ENCODE assay signal across 8 cellular contexts in the genomic region with DNA sequence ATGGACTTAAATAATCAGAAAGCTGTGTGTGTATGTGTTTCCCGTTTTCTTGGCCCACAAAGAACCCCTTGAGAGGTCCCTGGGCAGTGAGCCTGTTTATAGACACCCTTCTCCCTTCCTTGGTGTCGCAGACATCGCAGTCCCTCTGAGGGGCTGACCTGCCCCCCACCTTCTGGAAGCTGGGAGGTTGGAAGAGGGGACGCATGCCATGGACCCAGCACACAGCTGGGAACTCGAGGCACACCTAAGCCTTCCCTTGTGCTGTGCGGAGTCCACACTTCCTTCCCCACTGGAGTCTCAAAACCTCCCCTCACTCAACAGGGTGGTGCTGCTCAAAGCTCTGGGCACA. TPM values are rescaled to one million over a fixed set of nuclear protein-coding genes. Genes with fewer than 3 reads are reported as not detected.
DNase-seq lines count a peak whose midpoint lies in the region; ATAC-seq and TF ChIP-seq lines count a peak whose summit lies in the region.

No MANE protein-coding gene starts in this region.

- H3K4me3 ChIP-seq in effector memory CD4-positive, alpha-beta T cell (ENCODE audit: insufficient read depth, low read depth, low read length, poor library complexity, severe bottlenecking): peak overlapping the region; percentile 40
- peak overlapping the region; percentile 70 for H3K4me3 ChIP-seq in osteoblast (ENCODE audit: insufficient read depth, low read length)

- POLR2A ChIA-PET in CD4-positive, alpha-beta T cell (lab: Charles Lee): interaction anchor here (1.1 kb wide), 1 partner anchor 110 kb away, joined by 3 read pairs; the partner anchor contains the start of gene CBX6

- no peaks in the 10 kb centered on the region for H3K36me3 ChIP-seq in effector memory CD4-positive, alpha-beta T cell (ENCODE audit: control insufficient read depth, insufficient read depth, low read length)
- no peaks in the 10 kb centered on the region for H3K36me3 ChIP-seq in osteoblast (ENCODE audit: insufficient read depth, low read length)

- H3K4me2 ChIP-seq in osteoblast (ENCODE audit: insufficient read depth, low read length): peak overlapping the region; percentile 84

- no peak for DNase-seq in CD4-positive, alpha-beta T cell
- no peak for DNase-seq in effector memory CD4-positive, alpha-beta T cell
- DNase-seq in osteoblast (ENCODE audit: insufficient read length, low spot score, missing footprints) (no peak), OCI-M2 (lab: John Stamatoyannopoulos, UW; ENCODE audit: unreplicated experiment) (no peak), DMS 273 (lab: John Stamatoyannopoulos, UW; ENCODE audit: unreplicated experiment) (no peak), middle frontal gyrus (ENCODE audit: extremely low spot score, low spot score) (no peak)

- no peaks in the 10 kb centered on the region for H3K27me3 ChIP-seq in CD4-positive, alpha-beta T cell (ENCODE audit: control insufficient read depth, insufficient read depth, low read length)
- H3K27me3 ChIP-seq in effector memory CD4-positive, alpha-beta T cell (replicated peaks; ENCODE audit: control insufficient read depth, insufficient read depth, low read length, poor library complexity, severe bottlenecking): no peaks in the 10 kb centered on the region
- H3K27me3 ChIP-seq in osteoblast (ENCODE audit: insufficient read depth, low read length): no peaks in the 10 kb centered on the region

- H3K27me3 Mint-ChIP-seq in CD4-positive, alpha-beta T cell: no peaks in the 10 kb centered on the region

- no peaks in the 10 kb centered on the region for H4K20me1 ChIP-seq in osteoblast (ENCODE audit: insufficient read depth, low read length)

- peaks cover 21% of the 10 kb centered on the region for H3K4me1 ChIP-seq in effector memory CD4-positive, alpha-beta T cell (ENCODE audit: control insufficient read depth, insufficient read depth, low read length, poor library complexity, severe bottlenecking)
- peaks cover 17% of the 10 kb centered on the region for H3K4me1 ChIP-seq in osteoblast (ENCODE audit: insufficient read depth, low read length)

- no peak overlapping the region for H3K27ac ChIP-seq in CD4-positive, alpha-beta T cell (ENCODE audit: low read depth, low read length)
- H3K27ac ChIP-seq in effector memory CD4-positive, alpha-beta T cell (ENCODE audit: insufficient read depth, low read length, poor library complexity, severe bottlenecking): no peak overlapping the region
- no peak overlapping the region for H3K27ac ChIP-seq in osteoblast (ENCODE audit: low read depth, low read length)

- H2AFZ ChIP-seq in osteoblast (ENCODE audit: low read length): peak overlapping the region; percentile 84

- no peaks in the 10 kb centered on the region for H3K36me3 Mint-ChIP-seq in CD4-positive, alpha-beta T cell (ENCODE audit: low read depth)

- peak; percentile 2 for ATAC-seq in CD4-positive, alpha-beta T cell (ENCODE audit: poor library complexity)
- ATAC-seq in HG03196 (IDR thresholded peaks at IDR 0.05; ENCODE audit: unreplicated experiment): peak; percentile 2
- ATAC-seq in GM18519 (IDR thresholded peaks at IDR 0.05; ENCODE audit: low FRiP score, unreplicated experiment): no peak

- H3K9me3 ChIP-seq in CD4-positive, alpha-beta T cell (ENCODE audit: control insufficient read depth, low read length): no peaks in the 10 kb centered on the region
- H3K9me3 ChIP-seq in effector memory CD4-positive, alpha-beta T cell (ENCODE audit: control insufficient read depth, low read length): no peaks in the 10 kb centered on the region
- H3K9me3 ChIP-seq in osteoblast (ENCODE audit: low read depth, low read length): no peaks in the 10 kb centered on the region

- H3K9me3 Mint-ChIP-seq in CD4-positive, alpha-beta T cell: no peaks in the 10 kb centered on the region

- CTCF ChIA-PET in CD4-positive, alpha-beta T cell (lab: Charles Lee): interaction anchor here (1.4 kb wide), 1 partner anchor 22 kb away, joined by 5 read pairs; no protein-coding TSS in a partner anchor

- peak overlapping the region; percentile 64 for H3K27ac Mint-ChIP-seq in CD4-positive, alpha-beta T cell

- intact Hi-C loops in CD4-positive, alpha-beta T cell (cut with DNase I, micrococcal nuclease): loop anchor here in 1 of 2 experiments (5.0 kb wide), 1 partner anchor 109 kb away; the partner anchor contains the start of gene CBX6

- H3K79me2 ChIP-seq in osteoblast (ENCODE audit: insufficient read depth, low read length): no peaks in the 10 kb centered on the region

- no peak for TF ChIP-seq CTCF in CD4-positive, alpha-beta T cell (IDR thresholded peaks at IDR 0.05)
- no peak for TF ChIP-seq CTCF in osteoblast (IDR thresholded peaks at IDR 0.05; ENCODE audit: extremely low read depth, low read depth, low read length)

- H3K4me1 Mint-ChIP-seq in CD4-positive, alpha-beta T cell (ENCODE audit: low read depth): peaks cover 26% of the 10 kb centered on the region

- peak overlapping the region; percentile 88 for H3K4me3 Mint-ChIP-seq in CD4-positive, alpha-beta T cell

RNA-seq across cellular contexts. Expression of gene APOBEC3B, which starts 0.5 kb away (rescaled TPM):
- not detected for total RNA-seq in CD4-positive, alpha-beta T cell
- total RNA-seq in osteoblast: 0.36 and 0.59 TPM in 2 replicates

RNA-seq across cellular contexts. Expression of gene APOBEC3A, which starts 24.2 kb away (rescaled TPM):
- total RNA-seq in CD4-positive, alpha-beta T cell: 1 to 10 TPM in 1 of 2 experiments, under 1 TPM in 1; 0.74 to 1.6 TPM
- not detected in 2 replicates for total RNA-seq in osteoblast

RNA-seq across cellular contexts. Expression of gene APOBEC3C, which starts 32.4 kb away (rescaled TPM):
- total RNA-seq in CD4-positive, alpha-beta T cell: 10 to 100 TPM; 13.9 to 14.8 TPM
- 16.6 and 20.0 TPM in 2 replicates for total RNA-seq in osteoblast

RNA-seq across cellular contexts. Expression of gene APOBEC3D, which starts 39.3 kb away (rescaled TPM):
- 1 to 10 TPM; 7.4 to 8.0 TPM for total RNA-seq in CD4-positive, alpha-beta T cell
- total RNA-seq in osteoblast: 3.2 and 4.0 TPM in 2 replicates

RNA-seq across cellular contexts. Expression of gene APOBEC3F, which starts 59.0 kb away (rescaled TPM):
- total RNA-seq in CD4-positive, alpha-beta T cell: 1 to 10 TPM; 4.3 to 6.5 TPM
- total RNA-seq in osteoblast: 3.5 and 5.1 TPM in 2 replicates
